In genomic region chr4:42561031-42561430, GRCh38 we compare ENCODE assay signal across 11 cellular contexts.
"Had no signal": no experiment of that assay in that cellular context is flagged by ENCODE, and none has a peak within 500 bp of the region (broad histone marks: within the 10 kb centered on the region; RNA-seq: fewer than 3 reads in every experiment).

No MANE protein-coding gene starts in this region.

- H3K36me3 ChIP-seq: HAP-1 had no signal

- FAIRE-seq: H1, H54 had no signal

- H3K9me3 ChIP-seq: HAP-1 had no signal

- ATAC-seq: GM23338, HCT116 had no signal

- H3K4me1 ChIP-seq: HAP-1 had no signal

- H3K4me3 ChIP-seq: GM23248, GM23338, HAP-1 had no signal

- DNase-seq: GM23248, GOT3, H7, H9, HCEC 1CT, HFFc6 had no signal

- H3K27ac ChIP-seq: GM23248 had no signal
